Comparison of ENCODE assay signal across 11 cellular contexts in the genomic region with DNA sequence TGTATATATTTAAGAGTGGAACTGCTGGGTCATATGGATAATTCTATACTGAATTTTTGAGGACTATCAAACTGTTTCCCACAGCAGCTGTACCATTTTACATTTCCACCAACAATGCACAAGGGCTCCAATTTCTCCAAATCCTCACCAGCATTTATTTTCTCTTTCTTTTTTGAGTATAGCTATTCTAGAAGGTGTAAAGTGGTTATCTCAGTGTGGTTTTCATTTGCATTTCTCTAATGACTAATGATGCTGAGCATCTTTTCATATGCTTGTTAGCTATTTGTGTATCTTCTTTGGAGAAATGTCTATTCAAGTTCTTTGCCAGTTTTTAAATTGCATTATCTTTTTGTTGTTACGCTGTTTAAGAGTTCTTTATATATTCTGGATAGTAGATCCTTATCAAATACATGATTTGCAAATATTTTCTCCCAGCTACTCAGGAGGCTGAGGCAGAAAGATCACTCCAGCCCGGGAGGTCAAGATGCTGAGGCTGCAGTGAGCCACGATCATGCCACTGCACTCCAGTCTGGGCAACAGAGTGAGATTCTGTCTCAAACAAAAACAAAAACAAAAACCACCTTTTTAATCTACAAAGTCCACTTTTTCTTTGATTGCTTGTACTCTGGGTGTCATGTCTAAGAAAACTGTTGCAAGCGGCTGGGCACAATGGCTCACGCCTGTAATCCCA. TPM values are rescaled to one million over a fixed set of nuclear protein-coding genes. Genes with fewer than 3 reads are reported as not detected.
DNase-seq lines count a peak whose midpoint lies in the region; ATAC-seq and TF ChIP-seq lines count a peak whose summit lies in the region.
"Had no signal": no experiment of that assay in that cellular context is flagged by ENCODE, and none has a peak within 500 bp of the region (broad histone marks: within the 10 kb centered on the region; RNA-seq: fewer than 3 reads in every experiment).

No MANE protein-coding gene starts in this region.

- H2AFZ ChIP-seq in GM23248: no peak overlapping the region

- peaks cover 3% of the 10 kb centered on the region for H3K9me3 Mint-ChIP-seq in activated CD4-positive, alpha-beta T cell treated with anti-CD3 and anti-CD28 coated beads, Interleukin-2, amount 10 ng/mL, durations not matched to agents 24 days and 14 days
- H3K9me3 Mint-ChIP-seq in naive thymus-derived CD4-positive, alpha-beta T cell: no peaks in the 10 kb centered on the region

- H3K27me3 Mint-ChIP-seq in activated CD4-positive, alpha-beta T cell treated with anti-CD3 and anti-CD28 coated beads, Interleukin-2, amount 10 ng/mL, durations not matched to agents 24 days and 14 days: no peaks in the 10 kb centered on the region
- no peaks in the 10 kb centered on the region for H3K27me3 Mint-ChIP-seq in naive thymus-derived CD4-positive, alpha-beta T cell

- POLR2A ChIA-PET in naive thymus-derived CD4-positive, alpha-beta T cell (lab: Charles Lee): interaction anchor here (0.6 to 0.8 kb wide), 2 partner anchors 17 to 33 kb away, joined by 3 read pairs; a partner anchor contains a TSS

- no peaks in the 10 kb centered on the region for H3K27me3 ChIP-seq in naive thymus-derived CD4-positive, alpha-beta T cell (ENCODE audit: control insufficient read depth in 2 of 2, insufficient read depth in 2 of 2, low read length in 2 of 2)
- H3K27me3 ChIP-seq in breast epithelium: no peaks in the 10 kb centered on the region
- no peaks in the 10 kb centered on the region for H3K27me3 ChIP-seq in GM23248 (replicated peaks; ENCODE audit: insufficient read depth)

- H3F3A ChIP-seq in GM23248 (ENCODE audit: insufficient read depth): no peaks in the 10 kb centered on the region

- peak overlapping the region; percentile 36 for H3K4me3 Mint-ChIP-seq in activated CD4-positive, alpha-beta T cell treated with anti-CD3 and anti-CD28 coated beads, Interleukin-2, amount 10 ng/mL, durations not matched to agents 24 days and 14 days
- peak overlapping the region in 1 of 10 donors; percentile 29 for H3K4me3 Mint-ChIP-seq in naive thymus-derived CD4-positive, alpha-beta T cell

- no peak overlapping the region for H3K4me2 ChIP-seq in GM23248 (ENCODE audit: unreplicated experiment)

- no peak overlapping the region for H3K27ac ChIP-seq in naive thymus-derived CD4-positive, alpha-beta T cell (ENCODE audit: low read depth, low read length)
- H3K27ac ChIP-seq in breast epithelium: no peak overlapping the region
- H3K27ac ChIP-seq in GM23248: no peak overlapping the region

- H3K4me1 ChIP-seq in naive thymus-derived CD4-positive, alpha-beta T cell (ENCODE audit: control insufficient read depth in 2 of 2, insufficient read depth in 2 of 2, low read length in 2 of 2): peaks cover 8 to 14% of the 10 kb centered on the region in 2 donors
- H3K4me1 ChIP-seq in breast epithelium (no peaks in the 10 kb centered on the region), GM23248 (ENCODE audit: insufficient read depth) (no peaks in the 10 kb centered on the region)

- ATAC-seq in GM21786 (IDR thresholded peaks at IDR 0.05; ENCODE audit: unreplicated experiment) (peak; percentile 89), HG03342 (IDR thresholded peaks at IDR 0.05; ENCODE audit: unreplicated experiment) (peak; percentile 82)
- no peak for ATAC-seq in naive thymus-derived CD4-positive, alpha-beta T cell

- CTCF ChIA-PET in naive thymus-derived CD4-positive, alpha-beta T cell (lab: Charles Lee): interaction anchor here (1.2 kb wide), 1 partner anchor 18 kb away, joined by 3 read pairs; no protein-coding TSS in a partner anchor

- H3K36me3 Mint-ChIP-seq in activated CD4-positive, alpha-beta T cell treated with anti-CD3 and anti-CD28 coated beads, Interleukin-2, amount 10 ng/mL, durations not matched to agents 24 days and 14 days (ENCODE audit: low read depth): peaks cover 57% of the 10 kb centered on the region
- H3K36me3 Mint-ChIP-seq in naive thymus-derived CD4-positive, alpha-beta T cell: peaks cover 15 to 38% (median 33%) of the 10 kb centered on the region in 5 donors

- TF ChIP-seq POLR2A in breast epithelium (IDR thresholded peaks at IDR 0.05): no peak

- DNase-seq in activated CD4-positive, alpha-beta T cell treated with anti-CD3 and anti-CD28 coated beads, Interleukin-2, amount 10 ng/mL, durations not matched to agents 24 days and 14 days: no peak
- no peak for DNase-seq in activated CD4-positive, alpha-beta T cell treated with anti-CD3 and anti-CD28 coated beads, Interleukin-2, amount 50 U/mL, for 4 hours
- DNase-seq in naive thymus-derived CD4-positive, alpha-beta T cell: no peak
- DNase-seq in breast epithelium (ENCODE audit: low spot score in 2 of 2) (no peak), GM23248 (no peak), medulla oblongata (ENCODE audit: extremely low spot score) (no peak)
- DNase-seq: activated T-cell treated with anti-CD3 and anti-CD28 coated beads, Interleukin-2, amount 50 U/mL, for 48 hours; stimulated activated CD4-positive, alpha-beta T cell treated with anti-CD3 and anti-CD28 coated beads, Interleukin-4, amount 100 ng/mL, for 4 hours; trophoblast cell had no signal

- no peak for TF ChIP-seq CTCF in breast epithelium (IDR thresholded peaks at IDR 0.05)

- no peaks in the 10 kb centered on the region for H3K9me2 ChIP-seq in GM23248 (ENCODE audit: insufficient read depth)

- intact Hi-C loops in activated CD4-positive, alpha-beta T cell treated with anti-CD3 and anti-CD28 coated beads, Interleukin-2, amount 10 ng/mL, durations not matched to agents 24 days and 14 days (cut with micrococcal nuclease): no loop called here
- intact Hi-C loops in naive thymus-derived CD4-positive, alpha-beta T cell (cut with micrococcal nuclease): no loop called here
- intact Hi-C loops in breast epithelium (cut with DNase I; ENCODE audit: low total_unique reads): no loop called here

- no peak overlapping the region for H3K4me3 ChIP-seq in naive thymus-derived CD4-positive, alpha-beta T cell (ENCODE audit: low read length)
- H3K4me3 ChIP-seq in breast epithelium (no peak overlapping the region), GM23248 (no peak overlapping the region)

- peaks cover 0 to 32% (median 8%) of the 10 kb centered on the region in 3 experiments for H3K36me3 ChIP-seq in naive thymus-derived CD4-positive, alpha-beta T cell (ENCODE audit: control insufficient read depth in 2 of 3, insufficient read depth in 3 of 3, low read length in 3 of 3)
- H3K36me3 ChIP-seq in breast epithelium (peaks cover 7% of the 10 kb centered on the region), GM23248 (ENCODE audit: low read depth) (peaks cover 58% of the 10 kb centered on the region)

- H4K20me1 ChIP-seq in GM23248 (ENCODE audit: insufficient read depth): no peaks in the 10 kb centered on the region

- no peak overlapping the region for H3K9ac ChIP-seq in GM23248

- in situ Hi-C loops in GM23248 (cut with MboI): no loop called here

- H3K9me3 ChIP-seq in naive thymus-derived CD4-positive, alpha-beta T cell (ENCODE audit: control insufficient read depth in 2 of 3, low read length in 3 of 3): no peaks in the 10 kb centered on the region
- H3K9me3 ChIP-seq in breast epithelium (no peaks in the 10 kb centered on the region), GM23248 (ENCODE audit: low read depth) (no peaks in the 10 kb centered on the region)

- WGBS in GM23248 (ENCODE audit: low coverage in 1 of 2, low lambda C conversion rate in 2 of 2, missing lambda C conversion rate in 2 of 2), 2 experiments: 98% methylated on average over 5 of the region's 5 CpGs

- H3K4me1 Mint-ChIP-seq in activated CD4-positive, alpha-beta T cell treated with anti-CD3 and anti-CD28 coated beads, Interleukin-2, amount 10 ng/mL, durations not matched to agents 24 days and 14 days: peaks cover 41% of the 10 kb centered on the region
- H3K4me1 Mint-ChIP-seq in naive thymus-derived CD4-positive, alpha-beta T cell: peaks cover 23 to 57% (median 41%) of the 10 kb centered on the region in 7 donors

- peaks cover 74% of the 10 kb centered on the region for H3K79me2 ChIP-seq in GM23248 (ENCODE audit: insufficient read depth)

- no peak overlapping the region for H3K27ac Mint-ChIP-seq in activated CD4-positive, alpha-beta T cell treated with anti-CD3 and anti-CD28 coated beads, Interleukin-2, amount 10 ng/mL, durations not matched to agents 24 days and 14 days
- H3K27ac Mint-ChIP-seq in naive thymus-derived CD4-positive, alpha-beta T cell: peak overlapping the region in 5 of 9 donors; percentile 17 to 66 (median 57)

RNA-seq across cellular contexts. Expression of a gene that starts 32.8 kb away (rescaled TPM):
- total RNA-seq in activated CD4-positive, alpha-beta T cell treated with anti-CD3 and anti-CD28 coated beads, Interleukin-2, amount 10 ng/mL, durations not matched to agents 24 days and 14 days: 42.6 and 43.4 TPM in 2 replicates
- total RNA-seq in naive thymus-derived CD4-positive, alpha-beta T cell: 10 to 100 TPM; 21.5 to 39.2 (median 33.7) TPM
- 10 to 100 TPM in 1 of 2 donors, 1 to 10 TPM in 1; 8.4 to 12.3 TPM for polyA plus RNA-seq in naive thymus-derived CD4-positive, alpha-beta T cell
- total RNA-seq in breast epithelium: 10 to 100 TPM; 27.5 to 33.3 (median 29.7) TPM
- 22.5 and 27.8 TPM in 2 replicates for total RNA-seq in GM23248 (2014; rRNA removed; shearing (Covaris generic))
- polyA plus RNA-seq in GM23248 (2016; fragmentation: Nextera tagmentation; extraction: Ambion mirVana): 3.8 and 3.9 TPM in 2 replicates
